8 cellular contexts compared by ENCODE assay signal in genomic region chr4:153154010-153154975, GRCh38. TPM values are rescaled to one million over a fixed set of nuclear protein-coding genes. Genes with fewer than 3 reads are reported as not detected.
A peak's percentile ranks its signal among the peaks of the same experiment; 100 is the strongest.
DNase-seq lines count a peak whose midpoint lies in the region; ATAC-seq and TF ChIP-seq lines count a peak whose summit lies in the region.

No MANE protein-coding gene starts in this region.

- TF ChIP-seq CTCF in AG04450 (IDR thresholded peaks at IDR 0.05; ENCODE audit: low read depth, low read length) (no peak), PC-9 (conservative IDR thresholded peaks at IDR 0.05) (no peak), natural killer cell (IDR thresholded peaks at IDR 0.05) (no peak)

- H3K4me2 ChIP-seq in PC-9 = peak overlapping the region; percentile 99

- peak overlapping the region; percentile 88 for H2AFZ ChIP-seq in PC-9

- peaks cover 7 to 22% of the 10 kb centered on the region in 2 donors for H3K4me1 Mint-ChIP-seq in natural killer cell

- no peaks in the 10 kb centered on the region for H3K9me2 ChIP-seq in PC-9 (ENCODE audit: insufficient read depth)

- H3K27ac ChIP-seq in AG04450 (ENCODE audit: low read depth, low read length) (no peak overlapping the region), PC-9 (no peak overlapping the region)

- no peaks in the 10 kb centered on the region for H3K36me3 Mint-ChIP-seq in natural killer cell

- BruUV-seq in PC-9 (replicated peaks; lab: Mats Ljungman, UMichigan) = no TSS peak

- H3K36me3 ChIP-seq in PC-9 (ENCODE audit: low read depth) = no peaks in the 10 kb centered on the region

- ATAC-seq in natural killer cell (no peak), GM18519 (IDR thresholded peaks at IDR 0.05; ENCODE audit: low FRiP score, unreplicated experiment) (no peak), HG02571 (IDR thresholded peaks at IDR 0.05; ENCODE audit: unreplicated experiment) (no peak)

- H3K4me3 Mint-ChIP-seq in natural killer cell = peak overlapping the region; percentile 84

- peaks cover 15% of the 10 kb centered on the region for H3K4me1 ChIP-seq in PC-9 (replicated peaks; ENCODE audit: insufficient read depth)

- H3K79me2 ChIP-seq in PC-9 (ENCODE audit: low read depth) = no peaks in the 10 kb centered on the region

- H3K27me3 ChIP-seq in AG04450 (ENCODE audit: control insufficient read depth, insufficient read depth, low read length) = peaks cover 18% of the 10 kb centered on the region
- H3K27me3 ChIP-seq in PC-9 (ENCODE audit: insufficient read depth, low read depth) = no peaks in the 10 kb centered on the region

- CTCF ChIA-PET in AG04450 (lab: Charles Lee) (interaction anchor here (0.9 kb wide), 1 partner anchor 12 kb away, joined by 5 read pairs; no protein-coding TSS in a partner anchor), PC-9 (lab: Charles Lee) (no interaction called here)

- H3K9me3 ChIP-seq in AG04450 (ENCODE audit: control insufficient read depth, insufficient read depth, low read length) = no peaks in the 10 kb centered on the region
- H3K9me3 ChIP-seq in PC-9 (ENCODE audit: insufficient read depth, low read depth) = no peaks in the 10 kb centered on the region

- H3K4me3 ChIP-seq in AG04450 (ENCODE audit: low read depth, low read length) = peak overlapping the region; percentile 66
- H3K4me3 ChIP-seq in PC-9 = peak overlapping the region; percentile 77

- H3K27me3 Mint-ChIP-seq in natural killer cell (ENCODE audit: low read depth in 2 of 2) = peaks cover 51 to 62% of the 10 kb centered on the region in 2 donors

- intact Hi-C loops in PC-9 (cut with micrococcal nuclease; ENCODE audit: unreplicated experiment) = no loop called here
- intact Hi-C loops in natural killer cell (cut with micrococcal nuclease) = no loop called here

- POLR2A ChIA-PET in AG04450 (lab: Yijun Ruan, JAX) = interaction anchor here (0.6 kb wide), 1 partner anchor 95 kb away, joined by 4 read pairs; no protein-coding TSS in a partner anchor
- POLR2A ChIA-PET in PC-9 (lab: Charles Lee; ENCODE audit: unreplicated experiment) = interaction anchor here (0.6 kb wide), 1 partner anchor 23 kb away, joined by 10 read pairs; no protein-coding TSS in a partner anchor

- H3K27ac Mint-ChIP-seq in natural killer cell = no peak overlapping the region

- peaks cover 5% of the 10 kb centered on the region; the same call in 1 of the 2 replicates for H3F3A ChIP-seq in PC-9 (ENCODE audit: insufficient read depth, low read depth)

- no peaks in the 10 kb centered on the region for H3K9me3 Mint-ChIP-seq in natural killer cell

- DNase-seq in AG04450 (ENCODE audit: low read depth, low spot score) (no peak), H4 (ENCODE audit: low spot score) (peak; percentile 75), PC-9 (peak; percentile 26 to 65), dermis blood vessel endothelial cell (peak; percentile 63), natural killer cell (no peak), SW 1271 (lab: John Stamatoyannopoulos, UW) (no peak)

- H4K20me1 ChIP-seq in PC-9 (ENCODE audit: insufficient read depth) = no peaks in the 10 kb centered on the region

RNA-seq across cellular contexts. Expression of gene TRIM2, which starts 50.0 kb away (rescaled TPM):
- polyA plus RNA-seq in AG04450 (2011; rRNA removed) = 30.4 and 31.3 TPM in 2 replicates
- 102 and 131 TPM in 2 replicates for polyA minus RNA-seq in AG04450 (2011; rRNA and poly(A)+ RNA removed)
- 16.5 and 22.0 TPM in 2 replicates for total RNA-seq in H4 (2014; rRNA removed; shearing (Covaris generic))
- total RNA-seq in PC-9 (2021) (56.0 and 87.0 TPM in 2 replicates), dermis blood vessel endothelial cell (8.6 and 12.6 TPM in 2 replicates), natural killer cell (under 1 TPM in 1 of 3 donors, not detected in 2; 0.11 TPM)

Comparison
In these comparisons a context has a peak if more than half of its experiments do, and no peak if none do; other contexts are left out.
1. DNase-seq: peak in H4 (single experiment), PC-9 (2 of 2) and dermis blood vessel endothelial cell (single experiment); none in AG04450 (single experiment), natural killer cell (single experiment) and SW 1271 (0 of 2).